Comparison of ENCODE assay signal across 12 cellular contexts in the genomic region with DNA sequence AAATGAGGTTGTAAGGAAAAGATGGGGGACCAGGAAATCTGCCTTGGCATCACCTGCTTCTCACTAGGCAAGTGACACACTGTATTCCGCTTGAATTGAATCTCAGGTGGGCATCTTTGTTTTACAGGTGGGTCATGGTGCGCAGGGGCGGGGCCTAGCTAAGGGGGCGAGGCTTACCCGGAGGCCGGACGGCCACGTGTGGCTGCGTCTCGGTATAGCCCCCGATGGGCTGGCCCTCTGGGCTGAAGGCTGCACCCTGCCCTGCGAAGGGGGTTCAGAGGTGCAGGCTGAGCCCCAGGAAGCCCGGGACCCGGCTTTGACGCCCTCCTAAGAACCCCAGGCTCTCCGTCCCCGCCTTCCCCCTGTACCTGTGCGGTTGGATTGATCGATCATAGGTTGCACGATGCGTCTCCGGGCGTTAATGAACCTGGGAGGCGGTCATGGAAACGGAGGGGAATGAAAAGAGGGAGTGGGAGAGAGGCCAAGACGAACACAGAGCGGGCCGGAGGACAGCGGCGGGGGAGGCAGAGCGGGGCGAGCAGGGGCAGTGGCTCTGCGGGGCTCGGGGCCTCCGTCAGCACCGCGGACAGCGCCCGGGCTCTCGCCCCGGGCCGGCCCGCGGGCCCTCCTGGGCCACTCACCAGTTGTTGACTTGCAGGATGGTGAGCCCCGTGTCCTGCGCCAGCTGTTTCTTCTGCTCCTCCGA. TPM values are rescaled to one million over a fixed set of nuclear protein-coding genes. Genes with fewer than 3 reads are reported as not detected.
DNase-seq lines count a peak whose midpoint lies in the region; ATAC-seq and TF ChIP-seq lines count a peak whose summit lies in the region.
"Had no signal": no experiment of that assay in that cellular context is flagged by ENCODE, and none has a peak within 500 bp of the region (broad histone marks: within the 10 kb centered on the region; RNA-seq: fewer than 3 reads in every experiment).

No MANE protein-coding gene starts in this region.

- no peak overlapping the region for H3K27ac ChIP-seq in HUES48 (ENCODE audit: low read depth, low read length)
- H3K27ac ChIP-seq in body of pancreas: no peak overlapping the region
- no peak overlapping the region for H3K27ac ChIP-seq in mesendoderm (ENCODE audit: low read depth, low read length)

- H3K9me3 ChIP-seq in HUES48 (ENCODE audit: control insufficient read depth, insufficient read depth, low read length): no peaks in the 10 kb centered on the region
- no peaks in the 10 kb centered on the region for H3K9me3 ChIP-seq in body of pancreas
- H3K9me3 ChIP-seq: Caco-2 had no signal

- no peak overlapping the region for H2BK120ac ChIP-seq in mesendoderm (ENCODE audit: low read depth, low read length)

- peaks cover 4% of the 10 kb centered on the region; the same call in 1 of the 2 replicates for H3K27me3 ChIP-seq in HUES48 (ENCODE audit: control insufficient read depth, insufficient read depth, low read length)
- no peaks in the 10 kb centered on the region for H3K27me3 ChIP-seq in body of pancreas
- H3K27me3 ChIP-seq in mesendoderm (ENCODE audit: insufficient read depth, low read length, poor library complexity): no peaks in the 10 kb centered on the region

- no peak overlapping the region for H3K23ac ChIP-seq in mesendoderm (ENCODE audit: low read length)

- peak overlapping the region; percentile 16 for H3K4me2 ChIP-seq in mesendoderm (ENCODE audit: low read length)

- H3K4me3 ChIP-seq in HUES48 (ENCODE audit: low read depth, low read length): peak overlapping the region; percentile 64
- no peak overlapping the region for H3K4me3 ChIP-seq in body of pancreas
- H3K4me3 ChIP-seq in mesendoderm (ENCODE audit: low read length): no peak overlapping the region

- no peak overlapping the region for H2BK15ac ChIP-seq in mesendoderm (replicated peaks; ENCODE audit: low read depth)

- TF ChIP-seq CTCF in body of pancreas (IDR thresholded peaks at IDR 0.05): no peak

- H3K18ac ChIP-seq in mesendoderm (ENCODE audit: low read length): no peak overlapping the region

- DNase-seq in DMS79 treated with DMSO at 0.1 percent for 48 hours (lab: John Stamatoyannopoulos, UW) (peak; percentile 66), body of pancreas (peak in 1 of 4 donors; percentile 42), mesendoderm (peak; percentile 75), globus pallidus (ENCODE audit: low spot score) (no peak)
- DNase-seq: activated naive CD4-positive, alpha-beta T cell treated with anti-CD3 and anti-CD28 coated beads, Interleukin-2, amount 50 U/mL, for 16 hours; midbrain; NCI-H2081; SIG-M5 had no signal

- intact Hi-C loops in body of pancreas (cut with DNase I): no loop called here

- peak overlapping the region; percentile 47 for H3K56ac ChIP-seq in mesendoderm (ENCODE audit: low read length)

- H3K9ac ChIP-seq in HUES48 (ENCODE audit: low read depth, low read length) (no peak overlapping the region), mesendoderm (ENCODE audit: low read length) (peak overlapping the region; percentile 17)

- H3K79me2 ChIP-seq in mesendoderm (ENCODE audit: control insufficient read depth, insufficient read depth, low read length): no peaks in the 10 kb centered on the region

- peak; percentile 52 for ATAC-seq in body of pancreas
- no peak for ATAC-seq in GM18502 (IDR thresholded peaks at IDR 0.05; ENCODE audit: poor library complexity, unreplicated experiment)
- ATAC-seq in HG03442 (IDR thresholded peaks at IDR 0.05; ENCODE audit: unreplicated experiment): no peak

- peaks cover 5% of the 10 kb centered on the region; the same call in 1 of the 2 replicates for H3K4me1 ChIP-seq in HUES48 (ENCODE audit: control insufficient read depth, insufficient read depth, low read length)
- no peaks in the 10 kb centered on the region for H3K4me1 ChIP-seq in body of pancreas
- no peaks in the 10 kb centered on the region for H3K4me1 ChIP-seq in mesendoderm (ENCODE audit: control insufficient read depth, low read depth, low read length)

- H3K79me1 ChIP-seq in mesendoderm (ENCODE audit: low read length): no peaks in the 10 kb centered on the region

- no peak overlapping the region for H3K4ac ChIP-seq in mesendoderm (ENCODE audit: low read depth, low read length)

- H4K8ac ChIP-seq in mesendoderm (ENCODE audit: low read depth, low read length): no peak overlapping the region

- no peak for TF ChIP-seq POLR2A in body of pancreas (IDR thresholded peaks at IDR 0.05)

- 10 to 24% methylated on average over 13 to 47 of the region's 47 CpGs for WGBS in body of pancreas, 2 donors
- no CpG with 5 or more reads among the region's 47 CpGs for WGBS in mesendoderm (ENCODE audit: extremely low coverage, insufficient coverage, low lambda C conversion rate)

- no peak overlapping the region for H2AK5ac ChIP-seq in mesendoderm (ENCODE audit: low read length)

- H3K36me3 ChIP-seq in HUES48 (ENCODE audit: control insufficient read depth, insufficient read depth, low read length): no peaks in the 10 kb centered on the region
- no peaks in the 10 kb centered on the region for H3K36me3 ChIP-seq in body of pancreas (replicated peaks in 1 of 2; ENCODE audit: insufficient read depth in 1 of 2, low read depth in 2 of 2)
- peaks cover 4% of the 10 kb centered on the region for H3K36me3 ChIP-seq in mesendoderm (ENCODE audit: control insufficient read depth, insufficient read depth, low read length)

- no peak overlapping the region for H2BK5ac ChIP-seq in mesendoderm (ENCODE audit: low read length)

- no peak overlapping the region for H4K5ac ChIP-seq in mesendoderm (ENCODE audit: low read length)

RNA-seq across cellular contexts. Expression of a gene that starts 12.5 kb away (rescaled TPM):
- total RNA-seq in body of pancreas: 1 to 10 TPM; 1.3 to 2.3 TPM
- 65.7 TPM for polyA plus RNA-seq in mesendoderm (2013, experiment 1 of 2)
- polyA plus RNA-seq in mesendoderm (2013, experiment 2 of 2): 64.6 TPM

RNA-seq across cellular contexts. Expression of a gene that starts 57.7 kb away (rescaled TPM):
- total RNA-seq in body of pancreas: 10 to 100 TPM; 16.1 to 50.4 TPM
- polyA plus RNA-seq in mesendoderm (2013, experiment 1 of 2): 19.0 TPM
- polyA plus RNA-seq in mesendoderm (2013, experiment 2 of 2): 19.1 TPM
